In genomic region chr3:193844472-193844871, GRCh38 we compare ENCODE assay signal across 1 cellular context.
TF ChIP-seq lines count a peak whose summit lies in the region.

No MANE protein-coding gene starts in this region.

TF ChIP-seq in GM23338, 12 proteins besides CTCF, POLR2A, EP300 and RAD21 (continued from another document):
- TF ChIP-seq, protein P1, sequence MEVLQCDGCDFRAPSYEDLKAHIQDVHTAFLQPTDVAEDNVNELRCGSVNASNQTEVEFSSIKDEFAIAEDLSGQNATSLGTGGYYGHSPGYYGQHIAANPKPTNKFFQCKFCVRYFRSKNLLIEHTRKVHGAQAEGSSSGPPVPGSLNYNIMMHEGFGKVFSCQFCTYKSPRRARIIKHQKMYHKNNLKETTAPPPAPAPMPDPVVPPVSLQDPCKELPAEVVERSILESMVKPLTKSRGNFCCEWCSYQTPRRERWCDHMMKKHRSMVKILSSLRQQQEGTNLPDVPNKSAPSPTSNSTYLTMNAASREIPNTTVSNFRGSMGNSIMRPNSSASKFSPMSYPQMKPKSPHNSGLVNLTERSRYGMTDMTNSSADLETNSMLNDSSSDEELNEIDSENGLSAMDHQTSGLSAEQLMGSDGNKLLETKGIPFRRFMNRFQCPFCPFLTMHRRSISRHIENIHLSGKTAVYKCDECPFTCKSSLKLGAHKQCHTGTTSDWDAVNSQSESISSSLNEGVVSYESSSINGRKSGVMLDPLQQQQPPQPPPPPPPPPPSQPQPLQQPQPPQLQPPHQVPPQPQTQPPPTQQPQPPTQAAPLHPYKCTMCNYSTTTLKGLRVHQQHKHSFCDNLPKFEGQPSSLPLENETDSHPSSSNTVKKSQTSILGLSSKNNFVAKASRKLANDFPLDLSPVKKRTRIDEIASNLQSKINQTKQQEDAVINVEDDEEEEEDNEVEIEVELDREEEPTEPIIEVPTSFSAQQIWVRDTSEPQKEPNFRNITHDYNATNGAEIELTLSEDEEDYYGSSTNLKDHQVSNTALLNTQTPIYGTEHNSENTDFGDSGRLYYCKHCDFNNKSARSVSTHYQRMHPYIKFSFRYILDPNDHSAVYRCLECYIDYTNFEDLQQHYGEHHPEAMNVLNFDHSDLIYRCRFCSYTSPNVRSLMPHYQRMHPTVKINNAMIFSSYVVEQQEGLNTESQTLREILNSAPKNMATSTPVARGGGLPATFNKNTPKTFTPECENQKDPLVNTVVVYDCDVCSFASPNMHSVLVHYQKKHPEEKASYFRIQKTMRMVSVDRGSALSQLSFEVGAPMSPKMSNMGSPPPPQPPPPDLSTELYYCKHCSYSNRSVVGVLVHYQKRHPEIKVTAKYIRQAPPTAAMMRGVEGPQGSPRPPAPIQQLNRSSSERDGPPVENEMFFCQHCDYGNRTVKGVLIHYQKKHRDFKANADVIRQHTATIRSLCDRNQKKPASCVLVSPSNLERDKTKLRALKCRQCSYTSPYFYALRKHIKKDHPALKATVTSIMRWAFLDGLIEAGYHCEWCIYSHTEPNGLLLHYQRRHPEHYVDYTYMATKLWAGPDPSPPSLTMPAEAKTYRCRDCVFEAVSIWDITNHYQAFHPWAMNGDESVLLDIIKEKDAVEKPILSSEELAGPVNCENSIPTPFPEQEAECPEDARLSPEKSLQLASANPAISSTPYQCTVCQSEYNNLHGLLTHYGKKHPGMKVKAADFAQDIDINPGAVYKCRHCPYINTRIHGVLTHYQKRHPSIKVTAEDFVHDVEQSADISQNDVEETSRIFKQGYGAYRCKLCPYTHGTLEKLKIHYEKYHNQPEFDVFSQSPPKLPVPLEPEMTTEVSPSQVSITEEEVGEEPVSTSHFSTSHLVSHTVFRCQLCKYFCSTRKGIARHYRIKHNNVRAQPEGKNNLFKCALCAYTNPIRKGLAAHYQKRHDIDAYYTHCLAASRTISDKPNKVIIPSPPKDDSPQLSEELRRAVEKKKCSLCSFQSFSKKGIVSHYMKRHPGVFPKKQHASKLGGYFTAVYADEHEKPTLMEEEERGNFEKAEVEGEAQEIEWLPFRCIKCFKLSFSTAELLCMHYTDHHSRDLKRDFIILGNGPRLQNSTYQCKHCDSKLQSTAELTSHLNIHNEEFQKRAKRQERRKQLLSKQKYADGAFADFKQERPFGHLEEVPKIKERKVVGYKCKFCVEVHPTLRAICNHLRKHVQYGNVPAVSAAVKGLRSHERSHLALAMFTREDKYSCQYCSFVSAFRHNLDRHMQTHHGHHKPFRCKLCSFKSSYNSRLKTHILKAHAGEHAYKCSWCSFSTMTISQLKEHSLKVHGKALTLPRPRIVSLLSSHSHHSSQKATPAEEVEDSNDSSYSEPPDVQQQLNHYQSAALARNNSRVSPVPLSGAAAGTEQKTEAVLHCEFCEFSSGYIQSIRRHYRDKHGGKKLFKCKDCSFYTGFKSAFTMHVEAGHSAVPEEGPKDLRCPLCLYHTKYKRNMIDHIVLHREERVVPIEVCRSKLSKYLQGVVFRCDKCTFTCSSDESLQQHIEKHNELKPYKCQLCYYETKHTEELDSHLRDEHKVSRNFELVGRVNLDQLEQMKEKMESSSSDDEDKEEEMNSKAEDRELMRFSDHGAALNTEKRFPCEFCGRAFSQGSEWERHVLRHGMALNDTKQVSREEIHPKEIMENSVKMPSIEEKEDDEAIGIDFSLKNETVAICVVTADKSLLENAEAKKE (CRISPR knock-in tag; IDR thresholded peaks at IDR 0.05) = no peak
- TF ChIP-seq EZH2phosphoT487 (IDR thresholded peaks at IDR 0.05; ENCODE audit: unreplicated experiment) (no peak), REST (IDR thresholded peaks at IDR 0.05; ENCODE audit: unreplicated experiment) (no peak), STAT1 (IDR thresholded peaks at IDR 0.05; ENCODE audit: unreplicated experiment) (no peak), JUNB (IDR thresholded peaks at IDR 0.05; ENCODE audit: unreplicated experiment) (no peak), NANOG (IDR thresholded peaks at IDR 0.05; ENCODE audit: borderline replicate concordance) (no peak), EZH2 (IDR thresholded peaks at IDR 0.05; ENCODE audit: low read depth, unreplicated experiment) (no peak)
